In genomic region chr7:141533149-141533949, GRCh38 we compare ENCODE assay signal across 8 cellular contexts. TPM values are rescaled to one million over a fixed set of nuclear protein-coding genes. Genes with fewer than 3 reads are reported as not detected.
A peak's percentile ranks its signal among the peaks of the same experiment; 100 is the strongest.
DNase-seq lines count a peak whose midpoint lies in the region; ATAC-seq, FAIRE-seq and TF ChIP-seq lines count a peak whose summit lies in the region.

No MANE protein-coding gene starts in this region.

- no peaks in the 10 kb centered on the region for H3K9me3 ChIP-seq in HepG2 (ENCODE audit: low read length)

- H3K79me2 ChIP-seq in HepG2 (ENCODE audit: insufficient read depth, low read length): no peaks in the 10 kb centered on the region

- H3K4me1 ChIP-seq in HepG2 (ENCODE audit: insufficient read depth, low read length): no peaks in the 10 kb centered on the region

- intact Hi-C loops in HepG2 (cut with micrococcal nuclease; ENCODE audit: unreplicated experiment): loop anchor here (1.0 to 5.0 kb wide), 5 partner anchors 117 to 721 kb away; partner anchors contain the start of gene TMEM178B

- POLR2A ChIA-PET in HepG2 (lab: Yijun Ruan, JAX): no interaction called here

- H3K4me3 ChIP-seq in coronary artery (no peak overlapping the region), HepG2 (replicated peaks in 1 of 3; ENCODE audit: insufficient read depth in 1 of 3, low read depth in 2 of 3, low read length in 3 of 3) (no peak overlapping the region)

- peaks cover 0 to 5% of the 10 kb centered on the region in 2 experiments; a peak in 2 of 5 replicates for H3K27me3 ChIP-seq in HepG2 (ENCODE audit: control insufficient read depth in 1 of 2, insufficient read depth in 2 of 2, low read length in 2 of 2)

- no peak for TF ChIP-seq POLR2A in HepG2 (IDR thresholded peaks at IDR 0.05; ENCODE audit: insufficient read depth in 1 of 2, low read depth in 2 of 2, low read length in 2 of 2)

- CTCF ChIA-PET in HepG2 (lab: Yijun Ruan, JAX; ENCODE audit: low intra/inter-chr PET ratio, low total read pairs): interaction anchor here (0.7 kb wide), 1 partner anchor 506 kb away, joined by 3 read pairs; no protein-coding TSS in a partner anchor

- TF ChIP-seq CTCF in coronary artery (IDR thresholded peaks at IDR 0.05) (peak; percentile 82), HepG2 (CRISPR knock-in tag; IDR thresholded peaks at IDR 0.05) (peak; percentile 85)

- in situ Hi-C loops in HepG2 (cut with HindIII; ENCODE audit: extremely low pct_ligation_motif_present, low pct_unique_long_range_greater_than_20kb): loop anchor here (25.0 kb wide), 1 partner anchor 471 kb away; the partner anchor contains the start of gene TMEM178B

- H2AFZ ChIP-seq in HepG2 (ENCODE audit: low read length): no peak overlapping the region

- 3% methylated on average over 10 of the region's 11 CpGs for WGBS in HepG2 (ENCODE audit: low lambda C conversion rate)

- ATAC-seq in HG03354 (IDR thresholded peaks at IDR 0.05; ENCODE audit: poor library complexity, severe bottlenecking, unreplicated experiment): peak; percentile 68
- peak; percentile 86 for ATAC-seq in HepG2
- ATAC-seq in HG02981 (IDR thresholded peaks at IDR 0.05; ENCODE audit: unreplicated experiment): no peak

- no TSS peak for BruUV-seq in HepG2 (replicated peaks; lab: Mats Ljungman, UMichigan)

- TF ChIP-seq EP300 in HepG2 (IDR thresholded peaks at IDR 0.05; ENCODE audit: low read depth in 2 of 2, low read length in 2 of 2): no peak
- TF ChIP-seq EP300 in HepG2 (CRISPR knock-in tag; IDR thresholded peaks at IDR 0.05; ENCODE audit: borderline replicate concordance): no peak

- no peak overlapping the region for H3K9ac ChIP-seq in HepG2 (ENCODE audit: insufficient read depth, low read depth, low read length)

- TF ChIP-seq RAD21 in HepG2 (CRISPR knock-in tag; IDR thresholded peaks at IDR 0.05): peak; percentile 75

- DNase-seq in GM04503 (ENCODE audit: low read depth) (peak; percentile 14), NCI-H510A (lab: John Stamatoyannopoulos, UW) (peak; percentile 41), coronary artery (ENCODE audit: low spot score) (no peak), HepG2 (ENCODE audit: low spot score) (peak; percentile 47)
- DNase-seq in activated CD4-positive, alpha-beta T cell treated with anti-CD3 and anti-CD28 coated beads for 4 hours: peak; percentile 43 to 53
- peak; percentile 50 to 57 for DNase-seq in stimulated activated CD4-positive, alpha-beta T cell treated with anti-CD3 and anti-CD28 coated beads, Interleukin-4, amount 100 ng/mL, for 48 hours (ENCODE audit: low read depth in 2 of 2)

- no peaks in the 10 kb centered on the region for H4K20me1 ChIP-seq in HepG2 (ENCODE audit: insufficient read depth, low read length)

- H3K36me3 ChIP-seq in HepG2 (replicated peaks in 1 of 2; ENCODE audit: control insufficient read depth in 1 of 2, insufficient read depth in 2 of 2, low read length in 2 of 2): no peaks in the 10 kb centered on the region

- H3K4me2 ChIP-seq in HepG2 (ENCODE audit: low read depth, low read length): peak overlapping the region; percentile 23; the same call in 1 of the 2 replicates

- H3K27ac ChIP-seq in coronary artery (no peak overlapping the region), HepG2 (ENCODE audit: extremely low read length, insufficient read depth, low read length) (no peak overlapping the region)

- FAIRE-seq in HepG2 (lab: Jason Lieb, UNC): peak; percentile 84

TF ChIP-seq in HepG2, 621 proteins besides CTCF, POLR2A, EP300 and RAD21:
- TF ChIP-seq TRAFD1 (CRISPR knock-in tag; IDR thresholded peaks at IDR 0.05; ENCODE audit: borderline replicate concordance) (no peak), ZNF281 (CRISPR knock-in tag; IDR thresholded peaks at IDR 0.05; ENCODE audit: borderline replicate concordance) (no peak), STAG1 (CRISPR knock-in tag; IDR thresholded peaks at IDR 0.05) (peak; percentile 83), SMC3 (IDR thresholded peaks at IDR 0.05; ENCODE audit: low read length) (peak; percentile 73)

RNA-seq across cellular contexts. Expression of gene AGK, which starts 17.9 kb away (rescaled TPM):
- 30.1 and 35.7 TPM in 2 replicates for total RNA-seq in HepG2 (2016; rRNA removed; fragmentation: Illumina TruSeq; extraction: Trizol)
- total RNA-seq in HepG2 (2016; cell fraction: cytosol; rRNA removed; fragmentation: Illumina TruSeq; extraction: Trizol; ENCODE audit: low read depth): 8.3 and 10.1 TPM in 2 replicates
- total RNA-seq in HepG2 (2016; cell fraction: insoluble cytoplasmic fraction; rRNA removed; fragmentation: Illumina TruSeq; extraction: Trizol): 29.0 and 32.8 TPM in 2 replicates
- total RNA-seq in HepG2 (2016; cell fraction: membrane; rRNA removed; fragmentation: Illumina TruSeq; extraction: Trizol): 8.3 and 8.7 TPM in 2 replicates
- total RNA-seq in HepG2 (2016; cell fraction: nucleus; rRNA removed; fragmentation: Illumina TruSeq; extraction: Trizol): 36.4 and 41.9 TPM in 2 replicates
- polyA plus RNA-seq in HepG2 (2011; rRNA removed): 20.9 and 23.7 TPM in 2 replicates
- 18.7 and 21.4 TPM in 2 replicates for polyA plus RNA-seq in HepG2 (2011; cell fraction: cytosol; rRNA removed)
- 21.5 and 24.3 TPM in 2 replicates for polyA plus RNA-seq in HepG2 (2011; cell fraction: nucleus; rRNA removed)
- polyA plus RNA-seq in HepG2 (2012): 12.5 and 14.3 TPM in 2 replicates
- polyA plus RNA-seq in HepG2 (2016; cell fraction: cytosol; fragmentation: Illumina TruSeq; extraction: Trizol; ENCODE audit: low read depth): 1.9 and 2.6 TPM in 2 replicates
- 31.6 and 32.2 TPM in 2 replicates for polyA plus RNA-seq in HepG2 (2016; cell fraction: insoluble cytoplasmic fraction; fragmentation: Illumina TruSeq; extraction: Trizol; ENCODE audit: low read depth)
- polyA plus RNA-seq in HepG2 (2016; cell fraction: membrane; fragmentation: Illumina TruSeq; extraction: Trizol; ENCODE audit: low read depth): 3.6 and 4.4 TPM in 2 replicates
- polyA plus RNA-seq in HepG2 (2016; cell fraction: nucleus; fragmentation: Illumina TruSeq; extraction: Trizol; ENCODE audit: insufficient read depth, low read depth): 33.3 and 39.0 TPM in 2 replicates
- 18.0 and 21.0 TPM in 2 replicates for polyA minus RNA-seq in HepG2 (2011; rRNA and poly(A)+ RNA removed; ENCODE audit: low replicate concordance)
- polyA minus RNA-seq in HepG2 (2011; cell fraction: cytosol; rRNA and poly(A)+ RNA removed): 10.2 and 13.3 TPM in 2 replicates
- polyA minus RNA-seq in HepG2 (2011; cell fraction: nucleus; rRNA and poly(A)+ RNA removed): 68.8 and 69.6 TPM in 2 replicates
